In genomic region chr4:3745886-3746656, GRCh38 we compare ENCODE assay signal across 20 cellular contexts. TPM values are rescaled to one million over a fixed set of nuclear protein-coding genes. Genes with fewer than 3 reads are reported as not detected.
DNase-seq lines count a peak whose midpoint lies in the region; TF ChIP-seq lines count a peak whose summit lies in the region.
"Had no signal": no experiment of that assay in that cellular context is flagged by ENCODE, and none has a peak within 500 bp of the region (broad histone marks: within the 10 kb centered on the region; RNA-seq: fewer than 3 reads in every experiment).

No MANE protein-coding gene starts in this region.

- H2BK120ac ChIP-seq in mesendoderm (ENCODE audit: low read depth, low read length), result no peak overlapping the region

- H3K79me2 ChIP-seq in mesendoderm (ENCODE audit: control insufficient read depth, insufficient read depth, low read length), result no peaks in the 10 kb centered on the region

- no peaks in the 10 kb centered on the region for H3K79me1 ChIP-seq in mesendoderm (ENCODE audit: low read length)

- H3K23ac ChIP-seq in mesendoderm (ENCODE audit: low read length), result no peak overlapping the region

- H2AK5ac ChIP-seq in mesendoderm (ENCODE audit: low read length), result no peak overlapping the region

- no peak overlapping the region for H3K27ac ChIP-seq in mesendoderm (ENCODE audit: low read depth, low read length)
- no peak overlapping the region for H3K27ac ChIP-seq in WERI-Rb-1
- H3K27ac ChIP-seq: brain microvascular endothelial cell, lower lobe of right lung, psoas muscle, SK-N-MC, transverse colon had no signal

- H3K9ac ChIP-seq in mesendoderm (ENCODE audit: low read length), result no peak overlapping the region

- peaks cover 11% of the 10 kb centered on the region for H3K4me1 ChIP-seq in mesendoderm (ENCODE audit: control insufficient read depth, low read depth, low read length)
- H3K4me1 ChIP-seq: lower lobe of right lung, psoas muscle, transverse colon had no signal

- no peaks in the 10 kb centered on the region for H3K36me3 ChIP-seq in mesendoderm (ENCODE audit: control insufficient read depth, insufficient read depth, low read length)
- no peaks in the 10 kb centered on the region for H3K36me3 ChIP-seq in WERI-Rb-1
- H3K36me3 ChIP-seq: brain microvascular endothelial cell, lower lobe of right lung, transverse colon had no signal

- no peak overlapping the region for H3K4me3 ChIP-seq in mesendoderm (ENCODE audit: low read length)
- no peak overlapping the region for H3K4me3 ChIP-seq in WERI-Rb-1 (ENCODE audit: low read depth, low read length)
- H3K4me3 ChIP-seq: lower lobe of right lung, psoas muscle, SK-N-MC, transverse colon had no signal

- H3K4ac ChIP-seq in mesendoderm (ENCODE audit: low read depth, low read length), result no peak overlapping the region

- no peak overlapping the region for H3K56ac ChIP-seq in mesendoderm (ENCODE audit: low read length)

- no peak overlapping the region for H4K5ac ChIP-seq in mesendoderm (ENCODE audit: low read length)

- no peak overlapping the region for H2BK15ac ChIP-seq in mesendoderm (replicated peaks; ENCODE audit: low read depth)

- peak; percentile 51 for DNase-seq in EH (ENCODE audit: low read depth)
- DNase-seq in HT1080 (ENCODE audit: low read depth), result peak; percentile 4
- peak; percentile 35 for DNase-seq in SHP77 treated with DMSO at 0.1 percent for 48 hours (lab: John Stamatoyannopoulos, UW)
- peak; percentile 50 for DNase-seq in mesendoderm
- no peak for DNase-seq in stimulated activated naive CD4-positive, alpha-beta T cell treated with Interleukin-2 at 50 U/mL for 16 hours (lab: John Stamatoyannopoulos, UW)
- DNase-seq in cerebellum (ENCODE audit: low spot score), result no peak
- DNase-seq in cerebellar nuclear complex (lab: John Stamatoyannopoulos, UW), result no peak
- DNase-seq in WERI-Rb-1, result no peak
- DNase-seq: activated CD4-positive, alpha-beta T cell treated with anti-CD3 and anti-CD28 coated beads, Interleukin-2, amount 50 U/mL, for 48 hours; activated T-cell treated with anti-CD3 and anti-CD28 coated beads, Interleukin-2, amount 50 U/mL, for 1 hour; brain microvascular endothelial cell; dermis blood vessel endothelial cell; erythroblast; lower lobe of right lung; naive B cell; NCI-H146; NCI-H2227 treated with DMSO at 0.1 percent for 48 hours; transverse colon had no signal

- no peaks in the 10 kb centered on the region for H3K27me3 ChIP-seq in mesendoderm (ENCODE audit: insufficient read depth, low read length, poor library complexity)
- H3K27me3 ChIP-seq in WERI-Rb-1 (ENCODE audit: insufficient read depth, low read depth, severe bottlenecking), result no peaks in the 10 kb centered on the region

- H4K8ac ChIP-seq in mesendoderm (ENCODE audit: low read depth, low read length), result no peak overlapping the region

- no peak overlapping the region for H2BK5ac ChIP-seq in mesendoderm (ENCODE audit: low read length)

- peaks cover 12% of the 10 kb centered on the region for H3K9me3 ChIP-seq in WERI-Rb-1 (ENCODE audit: severe bottlenecking)
- H3K9me3 ChIP-seq: lower lobe of right lung, psoas muscle, transverse colon had no signal

- no peak overlapping the region for H3K18ac ChIP-seq in mesendoderm (ENCODE audit: low read length)

- no peak for TF ChIP-seq CTCF in WERI-Rb-1 (IDR thresholded peaks at IDR 0.05; ENCODE audit: low read depth, low read length)

- peak overlapping the region; percentile 2 for H3K4me2 ChIP-seq in mesendoderm (ENCODE audit: low read length)

- no CpG with 5 or more reads among the region's 32 CpGs for WGBS in mesendoderm (ENCODE audit: extremely low coverage, insufficient coverage, low lambda C conversion rate)

RNA-seq across cellular contexts. Expression of gene ADRA2C, which starts 20.1 kb away (rescaled TPM):
- 0.10 and 0.58 TPM in 2 replicates for total RNA-seq in HT1080 (2014; rRNA removed; shearing (Covaris generic))
- polyA plus RNA-seq in HT1080 (2015; cell fraction: cytosol; rRNA removed), result 0.42 and 0.43 TPM in 2 replicates
- polyA plus RNA-seq in HT1080 (2015; cell fraction: nucleus; rRNA removed), result 0.35 TPM in 1 of 2 replicates, not detected in the other
- 10.8 TPM for polyA plus RNA-seq in mesendoderm (2013, experiment 1 of 2)
- 10.5 TPM for polyA plus RNA-seq in mesendoderm (2013, experiment 2 of 2)
- total RNA-seq in cerebellum, result 5.3 TPM

Comparison
In these comparisons a context has a peak if more than half of its experiments do, and no peak if none do; other contexts are left out.
1. DNase-seq: peak in EH (single experiment), HT1080 (single experiment), SHP77 treated with DMSO at 0.1 percent for 48 hours (single experiment) and mesendoderm (single experiment); none in stimulated activated naive CD4-positive, alpha-beta T cell treated with Interleukin-2 at 50 U/mL for 16 hours (single experiment), cerebellum (single experiment), cerebellar nuclear complex (0 of 2) and WERI-Rb-1 (single experiment).